ENCODE assay signal across 18 cellular contexts in the genomic region with DNA sequence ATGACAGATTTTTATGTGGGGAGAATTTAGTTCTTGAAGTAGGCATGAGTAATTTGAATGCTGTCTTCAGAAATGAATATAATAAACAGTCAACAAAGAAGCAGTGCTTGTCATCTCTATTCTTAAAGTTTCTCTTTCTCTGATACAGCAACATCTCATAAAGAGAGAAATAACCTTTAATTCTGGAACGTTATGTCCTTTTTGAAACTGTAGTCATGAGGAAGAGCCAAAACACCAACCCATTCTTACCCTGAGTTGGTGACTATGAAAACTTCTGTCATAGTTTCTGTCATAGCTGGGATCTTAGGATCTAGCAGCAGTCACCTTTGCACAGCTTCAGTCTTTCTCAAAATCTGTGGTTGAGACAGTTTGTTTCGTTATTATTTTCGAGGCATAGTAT. TPM values are rescaled to one million over a fixed set of nuclear protein-coding genes. Genes with fewer than 3 reads are reported as not detected.
"Had no signal": no experiment of that assay in that cellular context is flagged by ENCODE, and none has a peak within 500 bp of the region (broad histone marks: within the 10 kb centered on the region; RNA-seq: fewer than 3 reads in every experiment).

No MANE protein-coding gene starts in this region.

- H3K4me3 ChIP-seq: lung, mucosa of descending colon had no signal

- H3K9me3 ChIP-seq: mucosa of descending colon, SK-N-SH had no signal

- DNase-seq: activated B cell treated with CpG ODN at 0.5 μM for 24 hours; activated CD4-positive, alpha-beta T cell treated with anti-CD3 and anti-CD28 coated beads, Interleukin-2, amount 10 ng/mL, durations not matched to agents 7 days and 5 days; activated gamma-delta T cell; activated T-cell treated with anti-CD3 and anti-CD28 coated beads, Interleukin-2, amount 50 U/mL, for 1 hour; hippocampal formation; kidney glomerular epithelial cell; mucosa of descending colon; SK-N-SH; small intestine; T-helper 1 cell had no signal

- ATAC-seq: mucosa of descending colon; natural killer cell treated with Interleukin-12 subunit alpha and Interleukin-12 subunit beta and Interleukin-15 and Interleukin-18, amount 100 ng/mL, for 72 hours had no signal

RNA-seq across cellular contexts. Expression of a gene that starts 36.9 kb away (rescaled TPM):
- total RNA-seq: activated B cell treated with CpG ODN at 0.5 μM for 24 hours; activated CD4-positive, alpha-beta T cell treated with anti-CD3 and anti-CD28 coated beads, Interleukin-2, amount 10 ng/mL, durations not matched to agents 7 days and 5 days; bronchial epithelial cell; endothelial cell of umbilical vein; mucosa of descending colon; natural killer cell treated with Interleukin-12 subunit alpha and Interleukin-12 subunit beta and Interleukin-15 and Interleukin-18, amount 100 ng/mL, for 72 hours; urinary bladder had no signal
- polyA plus RNA-seq: endothelial cell of umbilical vein, SK-N-SH had no signal

RNA-seq across cellular contexts. Expression of a gene that starts 44.5 kb away (rescaled TPM):
- total RNA-seq: activated B cell treated with CpG ODN at 0.5 μM for 24 hours; activated CD4-positive, alpha-beta T cell treated with anti-CD3 and anti-CD28 coated beads, Interleukin-2, amount 10 ng/mL, durations not matched to agents 7 days and 5 days; activated CD8-positive, alpha-beta memory T cell treated with anti-CD3 and anti-CD28 coated beads for 36 hours; bronchial epithelial cell; endothelial cell of umbilical vein; mucosa of descending colon; natural killer cell treated with Interleukin-12 subunit alpha and Interleukin-12 subunit beta and Interleukin-15 and Interleukin-18, amount 100 ng/mL, for 72 hours; omental fat pad; subcutaneous adipose tissue; urinary bladder had no signal
- polyA plus RNA-seq: urinary bladder had no signal
